Comparison of ENCODE assay signal across 12 cellular contexts in the genomic region with DNA sequence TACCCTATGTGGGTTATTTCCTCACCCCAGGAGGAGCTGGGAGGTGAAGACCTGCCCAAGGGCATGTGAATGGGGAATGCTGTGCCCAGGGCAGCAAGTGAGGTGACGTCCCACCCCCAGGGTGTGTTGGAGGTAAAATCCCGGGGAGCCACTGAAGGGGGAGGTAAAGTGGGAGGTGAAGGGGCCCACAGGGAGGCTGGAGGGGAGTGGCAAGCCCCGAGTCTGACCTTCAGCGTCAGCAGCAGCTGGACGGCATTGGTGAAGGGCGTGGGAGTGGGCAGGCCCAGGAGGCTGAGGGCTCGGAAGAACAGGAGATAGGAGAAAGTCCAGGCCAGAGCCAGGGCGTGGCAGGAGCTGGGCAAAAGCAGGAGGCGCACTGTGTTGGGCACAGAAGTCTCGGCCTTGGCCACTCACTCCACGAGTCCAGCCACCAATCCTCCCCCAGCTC. TPM values are rescaled to one million over a fixed set of nuclear protein-coding genes. Genes with fewer than 3 reads are reported as not detected.
DNase-seq lines count a peak whose midpoint lies in the region; ATAC-seq, FAIRE-seq and TF ChIP-seq lines count a peak whose summit lies in the region.
"Had no signal": no experiment of that assay in that cellular context is flagged by ENCODE, and none has a peak within 500 bp of the region (broad histone marks: within the 10 kb centered on the region; RNA-seq: fewer than 3 reads in every experiment).

No MANE protein-coding gene starts in this region.

- H2BK12ac ChIP-seq in neuronal stem cell (ENCODE audit: low read length) = no peak overlapping the region

- DNase-seq in Caco-2 (no peak), neuronal stem cell (ENCODE audit: low spot score) (no peak), GM12892 (ENCODE audit: insufficient read length) (no peak)
- no peak for DNase-seq in effector memory CD8-positive, alpha-beta T cell
- DNase-seq: NCI-H1092, NCI-H774 had no signal

- CTCF ChIA-PET in Caco-2 (lab: Charles Lee) = interaction anchor here (3.4 kb wide), 1 partner anchor 14 kb away, joined by 56 read pairs; the partner anchor contains the start of gene TMC4

- H3K79me2 ChIP-seq in Loucy (ENCODE audit: insufficient read depth, low read length) = peaks cover 32% of the 10 kb centered on the region

- ATAC-seq in effector memory CD8-positive, alpha-beta T cell (replicated peaks) = no peak
- ATAC-seq in HG02642 (IDR thresholded peaks at IDR 0.05; ENCODE audit: poor library complexity, unreplicated experiment) (no peak), GM19452 (IDR thresholded peaks at IDR 0.05; ENCODE audit: unreplicated experiment) (no peak)

- H2BK5ac ChIP-seq in neuronal stem cell (ENCODE audit: low read length) = no peak overlapping the region

- H3K14ac ChIP-seq in neuronal stem cell (ENCODE audit: low read length) = no peak overlapping the region

- H3K9me2 ChIP-seq in Loucy (replicated peaks; ENCODE audit: low read depth, low read length) = no peaks in the 10 kb centered on the region

- H3K4me1 Mint-ChIP-seq in Caco-2 (ENCODE audit: low read depth, unreplicated experiment) = peaks cover 20% of the 10 kb centered on the region
- peaks cover 22% of the 10 kb centered on the region in 2 donors for H3K4me1 Mint-ChIP-seq in effector memory CD8-positive, alpha-beta T cell (ENCODE audit: low read depth in 2 of 2)

- no peak overlapping the region for H3K4ac ChIP-seq in neuronal stem cell (ENCODE audit: low read length)

- no peaks in the 10 kb centered on the region for H3K9me3 Mint-ChIP-seq in Caco-2 (ENCODE audit: unreplicated experiment)
- no peaks in the 10 kb centered on the region for H3K9me3 Mint-ChIP-seq in effector memory CD8-positive, alpha-beta T cell

- H3F3A ChIP-seq in Loucy (ENCODE audit: low read depth) = no peaks in the 10 kb centered on the region

- POLR2A ChIA-PET in Caco-2 (lab: Charles Lee) = interaction anchor here (0.6 kb wide), 1 partner anchor 931 kb away, joined by 4 read pairs; no protein-coding TSS in a partner anchor

- no peaks in the 10 kb centered on the region for H3K9me3 ChIP-seq in Caco-2
- no peaks in the 10 kb centered on the region for H3K9me3 ChIP-seq in Loucy (ENCODE audit: insufficient read depth, low read depth, low read length)
- H3K9me3 ChIP-seq in neuronal stem cell (replicated peaks in 1 of 2; ENCODE audit: control insufficient read depth in 2 of 2, insufficient read depth in 1 of 2, low read depth in 1 of 2, low read length in 2 of 2) = no peaks in the 10 kb centered on the region

- H3K4me2 ChIP-seq in Loucy (ENCODE audit: low read depth, low read length, poor library complexity, severe bottlenecking) (peak overlapping the region; percentile 84), neuronal stem cell (ENCODE audit: insufficient read depth, low read length, poor library complexity, severe bottlenecking) (no peak overlapping the region)
- H3K4me2 ChIP-seq: smooth muscle cell had no signal

- H3K36me3 ChIP-seq in Caco-2 (ENCODE audit: control insufficient read depth, insufficient read depth, low read length) (no peaks in the 10 kb centered on the region), Loucy (ENCODE audit: insufficient read depth, low read length) (peaks cover 3% of the 10 kb centered on the region; the same call in 1 of the 2 replicates), neuronal stem cell (replicated peaks in 1 of 2; ENCODE audit: control insufficient read depth in 2 of 2, insufficient read depth in 2 of 2, low read length in 2 of 2) (peaks cover 18 to 38% of the 10 kb centered on the region in 2 donors)

- intact Hi-C loops in Caco-2 (cut with micrococcal nuclease; ENCODE audit: unreplicated experiment) = no loop called here

- H3K79me1 ChIP-seq in neuronal stem cell (ENCODE audit: low read depth, low read length) = peaks cover 14% of the 10 kb centered on the region

- no peak overlapping the region for H3K27ac ChIP-seq in neuronal stem cell (replicated peaks; ENCODE audit: low read length)
- H3K27ac ChIP-seq: SK-N-MC had no signal

- H3K27ac Mint-ChIP-seq in Caco-2 (ENCODE audit: unreplicated experiment) = peak overlapping the region; percentile 98
- H3K27ac Mint-ChIP-seq in effector memory CD8-positive, alpha-beta T cell = peak overlapping the region; percentile 42 to 65

- H3K23ac ChIP-seq in neuronal stem cell (ENCODE audit: low read depth, low read length, poor library complexity) = no peak overlapping the region

- no peak for TF ChIP-seq CTCF in Caco-2 (IDR thresholded peaks at IDR 0.05; ENCODE audit: insufficient read depth in 1 of 2, low read depth in 1 of 2, low read length in 1 of 2, severe bottlenecking in 1 of 2, unreplicated experiment in 1 of 2)
- TF ChIP-seq CTCF in Loucy (conservative IDR thresholded peaks at IDR 0.05; ENCODE audit: low read length) = no peak

- 0 out of 2 replicates have a peak, but pooled peaks cover 6% of the 10 kb centered on the region for H3K4me1 ChIP-seq in Caco-2
- peaks cover 20% of the 10 kb centered on the region for H3K4me1 ChIP-seq in Loucy (ENCODE audit: insufficient read depth, low read length, poor library complexity, severe bottlenecking)
- peaks cover 5% of the 10 kb centered on the region in 2 donors for H3K4me1 ChIP-seq in neuronal stem cell (ENCODE audit: control insufficient read depth in 2 of 2, insufficient read depth in 1 of 2, low read depth in 1 of 2, low read length in 2 of 2)

- no TSS peak for BruUV-seq in Caco-2 (replicated peaks; lab: Mats Ljungman, UMichigan)

- FAIRE-seq in GM12892 (lab: Jason Lieb, UNC) = no peak
- FAIRE-seq: bronchial epithelial cell had no signal

- WGBS in neuronal stem cell (ENCODE audit: extremely low coverage in 2 of 2, insufficient read length in 2 of 2, insufficient replicate concordance in 1 of 2), 2 donors = no CpG with 5 or more reads among the region's 11 CpGs

- no peak overlapping the region for H3K18ac ChIP-seq in neuronal stem cell (ENCODE audit: low read length)

- H2AFZ ChIP-seq in Loucy (ENCODE audit: low read length) (no peak overlapping the region), neuronal stem cell (ENCODE audit: low read length) (no peak overlapping the region)

- no peak overlapping the region for H4K91ac ChIP-seq in neuronal stem cell (ENCODE audit: low read depth, low read length, poor library complexity)

- H3K4me3 Mint-ChIP-seq in Caco-2 (ENCODE audit: unreplicated experiment) = peak overlapping the region; percentile 85
- peak overlapping the region; percentile 52 to 97 for H3K4me3 Mint-ChIP-seq in effector memory CD8-positive, alpha-beta T cell

- TF ChIP-seq POLR2A in GM12892 (IDR thresholded peaks at IDR 0.05; ENCODE audit: low read depth, low read length) = no peak

- H3K9ac ChIP-seq in Loucy (ENCODE audit: low read depth, low read length, poor library complexity, severe bottlenecking) (peak overlapping the region; percentile 95), neuronal stem cell (ENCODE audit: low read depth, low read length, poor library complexity) (peak overlapping the region; percentile 67)

- no peak overlapping the region for H4K8ac ChIP-seq in neuronal stem cell (ENCODE audit: low read depth, low read length)

- peaks cover 62% of the 10 kb centered on the region for H3K36me3 Mint-ChIP-seq in Caco-2 (ENCODE audit: insufficient read depth, unreplicated experiment)
- peaks cover 21% of the 10 kb centered on the region for H3K36me3 Mint-ChIP-seq in effector memory CD8-positive, alpha-beta T cell (ENCODE audit: insufficient read depth)

- no peaks in the 10 kb centered on the region for H3K27me3 ChIP-seq in Caco-2 (replicated peaks; ENCODE audit: control insufficient read depth, insufficient read depth, low read length)
- no peaks in the 10 kb centered on the region for H3K27me3 ChIP-seq in Loucy (ENCODE audit: insufficient read depth, low read length, poor library complexity, severe bottlenecking)
- H3K27me3 ChIP-seq in neuronal stem cell (ENCODE audit: control insufficient read depth in 3 of 3, insufficient read depth in 3 of 3, low read depth in 1 of 3, low read length in 3 of 3) = no peaks in the 10 kb centered on the region

- peaks cover 19% of the 10 kb centered on the region for H4K20me1 ChIP-seq in Loucy (ENCODE audit: insufficient read depth, low read length, poor library complexity, severe bottlenecking)

- H3K4me3 ChIP-seq in Caco-2 (ENCODE audit: low read depth, low read length) = no peak overlapping the region
- H3K4me3 ChIP-seq in Loucy (ENCODE audit: low read length, poor library complexity, severe bottlenecking) = peak overlapping the region; percentile 82
- no peak overlapping the region for H3K4me3 ChIP-seq in neuronal stem cell (ENCODE audit: low read length in 2 of 2)
- H3K4me3 ChIP-seq: SK-N-MC, smooth muscle cell had no signal

- H3K27me3 Mint-ChIP-seq in Caco-2 (ENCODE audit: insufficient read depth, unreplicated experiment) = no peaks in the 10 kb centered on the region
- H3K27me3 Mint-ChIP-seq in effector memory CD8-positive, alpha-beta T cell = no peaks in the 10 kb centered on the region

- H2AK5ac ChIP-seq in neuronal stem cell (ENCODE audit: low read depth, low read length) = peak overlapping the region; percentile 47

- H2BK15ac ChIP-seq in neuronal stem cell (ENCODE audit: low read length) = no peak overlapping the region

- H2BK120ac ChIP-seq in neuronal stem cell (ENCODE audit: low read depth, low read length) = no peak overlapping the region

RNA-seq across cellular contexts. Expression of gene MBOAT7, which starts 2.4 kb away (rescaled TPM):
- total RNA-seq in Caco-2 (2022) = 137 and 149 TPM in 2 replicates
- polyA plus RNA-seq in neuronal stem cell (2013, experiment 1 of 2) = 76.6 TPM
- polyA plus RNA-seq in neuronal stem cell (2013, experiment 2 of 2) = 77.6 TPM
- polyA plus RNA-seq in GM12892 (2012; ENCODE audit: missing spikeins) = 9.9 TPM

RNA-seq across cellular contexts. Expression of gene TSEN34, which starts 4.2 kb away (rescaled TPM):
- 42.6 TPM in 2 replicates for total RNA-seq in Caco-2 (2022)
- 39.4 TPM for polyA plus RNA-seq in neuronal stem cell (2013, experiment 1 of 2)
- polyA plus RNA-seq in neuronal stem cell (2013, experiment 2 of 2) = 39.2 TPM
- polyA plus RNA-seq in GM12892 (2012; ENCODE audit: missing spikeins) = 11.7 TPM

RNA-seq across cellular contexts. Expression of gene RPS9, which starts 13.7 kb away (rescaled TPM):
- 1,040 and 1,045 TPM in 2 replicates for total RNA-seq in Caco-2 (2022)
- polyA plus RNA-seq in neuronal stem cell (2013, experiment 1 of 2) = 2,591 TPM
- 2,507 TPM for polyA plus RNA-seq in neuronal stem cell (2013, experiment 2 of 2)
- polyA plus RNA-seq in GM12892 (2012; ENCODE audit: missing spikeins) = 4,059 TPM

RNA-seq across cellular contexts. Expression of gene TMC4, which starts 14.0 kb away (rescaled TPM):
- total RNA-seq in Caco-2 (2022) = 38.9 and 45.9 TPM in 2 replicates
- polyA plus RNA-seq in neuronal stem cell (2013, experiment 1 of 2) = 0.25 TPM
- 0.36 TPM for polyA plus RNA-seq in neuronal stem cell (2013, experiment 2 of 2)
- 0.42 TPM for polyA plus RNA-seq in GM12892 (2012; ENCODE audit: missing spikeins)

RNA-seq across cellular contexts. Expression of gene LENG1, which starts 27.4 kb away (rescaled TPM):
- 6.6 and 6.9 TPM in 2 replicates for total RNA-seq in Caco-2 (2022)
- polyA plus RNA-seq in neuronal stem cell (2013, experiment 1 of 2) = 5.6 TPM
- polyA plus RNA-seq in neuronal stem cell (2013, experiment 2 of 2) = 5.8 TPM
- 3.1 TPM for polyA plus RNA-seq in GM12892 (2012; ENCODE audit: missing spikeins)
